8 cellular contexts compared by ENCODE assay signal in genomic region chr17:49576121-49576905, GRCh38. TPM values are rescaled to one million over a fixed set of nuclear protein-coding genes. Genes with fewer than 3 reads are reported as not detected.
A peak's percentile ranks its signal among the peaks of the same experiment; 100 is the strongest.
DNase-seq lines count a peak whose midpoint lies in the region; ATAC-seq and TF ChIP-seq lines count a peak whose summit lies in the region.

No MANE protein-coding gene starts in this region.

- H4K20me1 ChIP-seq in GM23338 (replicated peaks; ENCODE audit: insufficient read depth) = no peaks in the 10 kb centered on the region; the same call in 1 of the 2 replicates

- H3K4me1 Mint-ChIP-seq in GM23338 (peaks cover 36% of the 10 kb centered on the region), nephron (no peaks in the 10 kb centered on the region)

- peaks cover 8% of the 10 kb centered on the region; the same call in 1 of the 2 replicates for H3F3A ChIP-seq in GM23338 (replicated peaks; ENCODE audit: low read depth)

- in situ Hi-C loops in ACHN (cut with HindIII; ENCODE audit: low pct_ligation_motif_present, low pct_unique_long_range_greater_than_20kb, low sequenced_read_pairs) = no loop called here

- TF ChIP-seq CTCF in GM23338 (conservative IDR thresholded peaks at IDR 0.05; ENCODE audit: low read depth in 2 of 2) (no peak), VCaP (conservative IDR thresholded peaks at IDR 0.05) (no peak), fibroblast of mammary gland (conservative IDR thresholded peaks at IDR 0.05; ENCODE audit: control insufficient read depth, insufficient read depth, low read depth, low read length) (no peak), nephron (IDR thresholded peaks at IDR 0.05; ENCODE audit: unreplicated experiment in 3 of 3) (no peak)

- no peaks in the 10 kb centered on the region for H3K36me3 Mint-ChIP-seq in GM23338 (ENCODE audit: low read depth)
- H3K36me3 Mint-ChIP-seq in nephron (ENCODE audit: low read depth) = no peaks in the 10 kb centered on the region

- H3K27me3 Mint-ChIP-seq in GM23338 (ENCODE audit: insufficient read depth, low read depth, poor library complexity) (peaks cover 19% of the 10 kb centered on the region), nephron (ENCODE audit: low read depth) (peaks cover 60% of the 10 kb centered on the region)

- ATAC-seq in GM23338 (peak; percentile 64), HG03159 (IDR thresholded peaks at IDR 0.05; ENCODE audit: unreplicated experiment) (no peak)

- H2AFZ ChIP-seq in GM23338 = peak overlapping the region; percentile 98

- H3K27ac Mint-ChIP-seq in GM23338 (no peak overlapping the region), nephron (no peak overlapping the region)

- no peak overlapping the region for H3K27ac ChIP-seq in GM23338 (ENCODE audit: low read depth)
- H3K27ac ChIP-seq in VCaP = peak overlapping the region; percentile 46; the same call in 1 of the 2 replicates

- peaks cover 16% of the 10 kb centered on the region for H3K4me1 ChIP-seq in GM23338 (ENCODE audit: insufficient read depth)

- DNase-seq in ACHN = peak; percentile 40
- peak; percentile 82 for DNase-seq in GM23338 (ENCODE audit: low spot score)
- DNase-seq in fibroblast of mammary gland (ENCODE audit: low read depth) = peak; percentile 27
- no peak for DNase-seq in stimulated activated naive CD4-positive, alpha-beta T cell treated with Interleukin-2 at 50 U/mL for 16 hours (lab: John Stamatoyannopoulos, UW)
- DNase-seq in activated CD4-positive, alpha-beta T cell treated with anti-CD3 and anti-CD28 coated beads for 4 hours = no peak

- peaks cover 25% of the 10 kb centered on the region for H3K27me3 ChIP-seq in GM23338 (ENCODE audit: insufficient read depth)

- no peaks in the 10 kb centered on the region for H3K79me2 ChIP-seq in GM23338 (replicated peaks; ENCODE audit: insufficient read depth)

- H3K9me3 Mint-ChIP-seq in GM23338 (no peaks in the 10 kb centered on the region), nephron (no peaks in the 10 kb centered on the region)

- H3K36me3 ChIP-seq in GM23338 (ENCODE audit: insufficient read depth) = no peaks in the 10 kb centered on the region

- peak overlapping the region; percentile 89 for H3K4me3 Mint-ChIP-seq in GM23338
- H3K4me3 Mint-ChIP-seq in nephron = peak overlapping the region; percentile 86 to 89 (median 87)

- peak overlapping the region; percentile 94 for H3K4me2 ChIP-seq in GM23338

- H3K4me3 ChIP-seq in GM23338 (peak overlapping the region; percentile 89), fibroblast of mammary gland (ENCODE audit: control insufficient read depth, low read depth, low read length) (peak overlapping the region; percentile 55)

- H3K9me2 ChIP-seq in GM23338 (ENCODE audit: insufficient read depth) = no peaks in the 10 kb centered on the region

TF ChIP-seq in GM23338, 12 proteins besides CTCF, POLR2A, EP300 and RAD21 (continues in another document):
- TF ChIP-seq STAT1 (IDR thresholded peaks at IDR 0.05; ENCODE audit: unreplicated experiment) (no peak), ETS1 (IDR thresholded peaks at IDR 0.05) (0 out of 2 replicates have a peak, but pooled peaks have one; percentile 9), JUNB (IDR thresholded peaks at IDR 0.05; ENCODE audit: unreplicated experiment) (no peak), REST (IDR thresholded peaks at IDR 0.05; ENCODE audit: unreplicated experiment) (no peak), EZH2phosphoT487 (IDR thresholded peaks at IDR 0.05; ENCODE audit: unreplicated experiment) (no peak), ZNF114 (CRISPR knock-in tag; IDR thresholded peaks at IDR 0.05) (no peak), NANOG (IDR thresholded peaks at IDR 0.05; ENCODE audit: borderline replicate concordance) (no peak)

RNA-seq across cellular contexts. Expression of gene NXPH3, which starts 0.6 kb away (rescaled TPM):
- total RNA-seq in GM23338 (2014; rRNA removed; shearing (Covaris generic)) = 2.7 and 4.7 TPM in 2 replicates
- 0.23 and 0.30 TPM in 2 replicates for polyA plus RNA-seq in GM23338 (2016; fragmentation: Nextera tagmentation; extraction: Ambion mirVana)

Comparison
In these comparisons a context has a peak if more than half of its experiments do, and no peak if none do; other contexts are left out.
1. DNase-seq: peak in ACHN (single experiment), GM23338 (single experiment) and fibroblast of mammary gland (single experiment); none in stimulated activated naive CD4-positive, alpha-beta T cell treated with Interleukin-2 at 50 U/mL for 16 hours (single experiment) and activated CD4-positive, alpha-beta T cell treated with anti-CD3 and anti-CD28 coated beads for 4 hours (0 of 2).